ENCODE assay signal across 8 cellular contexts in the genomic region with DNA sequence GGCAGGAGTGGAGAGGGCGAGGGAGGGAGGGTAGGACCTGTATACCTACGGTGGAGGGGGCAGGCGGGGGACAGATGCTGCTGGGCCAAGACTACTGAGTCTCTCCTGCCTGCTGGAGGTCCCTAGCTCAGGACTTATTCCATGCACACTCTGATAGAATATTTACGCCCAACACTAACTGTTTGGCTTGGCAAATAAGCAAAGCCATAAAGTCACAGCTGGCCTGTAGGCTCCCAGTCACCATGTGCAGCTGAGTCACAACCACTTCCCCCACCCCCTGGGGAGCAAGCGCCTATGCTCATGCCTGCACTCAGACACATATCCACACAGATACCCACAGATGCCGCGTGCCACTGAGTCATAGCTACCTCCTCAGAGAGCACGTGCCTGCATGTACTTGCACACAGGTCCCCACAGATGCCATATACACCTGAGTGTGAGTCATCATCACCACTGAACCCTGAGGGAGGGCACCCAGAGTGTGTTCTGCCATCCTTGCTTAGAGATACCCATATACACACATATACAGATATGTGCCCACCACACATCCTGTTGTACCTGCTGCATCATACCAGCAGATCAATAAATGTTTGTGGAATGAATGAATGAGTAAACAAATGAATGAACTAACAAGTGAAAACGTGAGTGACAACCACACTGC.
A peak's percentile ranks its signal among the peaks of the same experiment; 100 is the strongest.
DNase-seq lines count a peak whose midpoint lies in the region; ATAC-seq lines count a peak whose summit lies in the region.

No MANE protein-coding gene starts in this region.

- peak overlapping the region; percentile 62 for H3K27ac Mint-ChIP-seq in dendritic cell treated with granulocyte-macrophage colony-stimulating factor and Interleukin-4, amounts not matched to agents 40 ng/mL and 50 ng/mL, for 4 days

- intact Hi-C loops in dendritic cell treated with granulocyte-macrophage colony-stimulating factor and Interleukin-4, amounts not matched to agents 40 ng/mL and 50 ng/mL, for 4 days (cut with micrococcal nuclease) = loop anchor here (2.0 to 5.0 kb wide), 2 partner anchors 213 to 548 kb away; a partner anchor contains a TSS

- H3K4me1 Mint-ChIP-seq in dendritic cell treated with granulocyte-macrophage colony-stimulating factor and Interleukin-4, amounts not matched to agents 40 ng/mL and 50 ng/mL, for 4 days (ENCODE audit: low read depth) = peaks cover 37% of the 10 kb centered on the region

- DNase-seq in GM04504 (ENCODE audit: low read depth) (peak; percentile 99), NCI-H345 treated with DMSO at 0.1 percent for 48 hours (lab: John Stamatoyannopoulos, UW; ENCODE audit: unreplicated experiment) (peak; percentile 14), medulla oblongata (ENCODE audit: extremely low spot score) (peak; percentile 50)
- peak; percentile 67 for DNase-seq in activated CD4-positive, alpha-beta T cell treated with anti-CD3 and anti-CD28 coated beads, Interleukin-2, amount 50 U/mL, for 1 hour
- peak; percentile 66 for DNase-seq in stimulated activated CD8-positive, alpha-beta memory T cell treated with anti-CD3 and anti-CD28 coated beads, Interleukin-15, amount 100 ng/mL, for 24 hours (ENCODE audit: low read depth)

- no peaks in the 10 kb centered on the region for H3K36me3 Mint-ChIP-seq in dendritic cell treated with granulocyte-macrophage colony-stimulating factor and Interleukin-4, amounts not matched to agents 40 ng/mL and 50 ng/mL, for 4 days (ENCODE audit: low read depth)

- peaks cover 3% of the 10 kb centered on the region for H3K27me3 Mint-ChIP-seq in dendritic cell treated with granulocyte-macrophage colony-stimulating factor and Interleukin-4, amounts not matched to agents 40 ng/mL and 50 ng/mL, for 4 days

- ATAC-seq in HG02678 (IDR thresholded peaks at IDR 0.05; ENCODE audit: unreplicated experiment) = peak; percentile 34
- ATAC-seq in GM19455 (IDR thresholded peaks at IDR 0.05; ENCODE audit: unreplicated experiment) = no peak

- H3K9me3 Mint-ChIP-seq in dendritic cell treated with granulocyte-macrophage colony-stimulating factor and Interleukin-4, amounts not matched to agents 40 ng/mL and 50 ng/mL, for 4 days = no peaks in the 10 kb centered on the region

- peak overlapping the region; percentile 75 for H3K4me3 Mint-ChIP-seq in dendritic cell treated with granulocyte-macrophage colony-stimulating factor and Interleukin-4, amounts not matched to agents 40 ng/mL and 50 ng/mL, for 4 days

Comparison
In these comparisons a context has a peak if more than half of its experiments do, and no peak if none do; other contexts are left out.
1. DNase-seq: peak in every context shown above with its lines; median percentile 99 in GM04504; 67 in activated CD4-positive, alpha-beta T cell treated with anti-CD3 and anti-CD28 coated beads, Interleukin-2, amount 50 U/mL, for 1 hour; 66 in stimulated activated CD8-positive, alpha-beta memory T cell treated with anti-CD3 and anti-CD28 coated beads, Interleukin-15, amount 100 ng/mL, for 24 hours; 50 in medulla oblongata; 14 in NCI-H345 treated with DMSO at 0.1 percent for 48 hours.